In the genomic region with DNA sequence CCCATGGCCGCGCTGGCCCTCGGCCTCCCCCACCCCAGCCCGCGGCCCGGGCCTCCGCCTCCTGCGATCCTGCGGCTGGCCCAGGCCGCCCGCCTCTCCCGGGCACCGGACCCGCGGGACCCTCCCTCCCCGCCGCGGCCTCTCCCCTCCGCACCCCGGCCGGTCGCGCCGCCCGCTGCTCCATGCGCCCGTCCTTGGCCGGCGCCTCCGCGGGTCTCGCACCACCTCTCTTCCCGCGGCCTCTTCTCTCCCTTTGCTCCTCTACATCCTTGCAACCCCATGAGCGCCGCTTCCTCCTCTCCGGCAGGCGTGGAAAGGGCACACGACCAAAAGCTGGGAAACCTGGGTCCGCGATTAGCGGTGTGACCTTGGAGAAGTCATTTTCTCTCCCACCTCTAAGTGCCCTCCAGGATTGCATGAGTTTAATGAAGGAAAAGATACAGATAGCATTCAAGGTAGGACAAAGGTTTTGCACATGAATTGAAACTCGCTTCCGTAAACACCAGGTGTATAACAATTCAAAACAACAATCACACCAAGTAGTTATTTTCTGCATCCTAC, we compare ENCODE assay signal across 8 cellular contexts. TPM values are rescaled to one million over a fixed set of nuclear protein-coding genes. Genes with fewer than 3 reads are reported as not detected.
A peak's percentile ranks its signal among the peaks of the same experiment; 100 is the strongest.
DNase-seq lines count a peak whose midpoint lies in the region; ATAC-seq, FAIRE-seq and TF ChIP-seq lines count a peak whose summit lies in the region.

No MANE protein-coding gene starts in this region.

- ATAC-seq in GM21717 (IDR thresholded peaks at IDR 0.05; ENCODE audit: unreplicated experiment): peak; percentile 23

- in situ Hi-C loops in mammary epithelial cell (cut with MboI; ENCODE audit: low sequenced_read_pairs in 2 of 2): no loop called here

- POLR2A ChIA-PET in SK-N-SH (lab: Yijun Ruan, JAX): no interaction called here

- FAIRE-seq in kidney (lab: Jason Lieb, UNC): no peak

- CTCF ChIA-PET in SK-N-SH (lab: Yijun Ruan, JAX) (interaction anchor here (1.0 to 1.6 kb wide), 5 partner anchors 14 to 406 kb away, joined by 3 to 5 read pairs (median 3); no protein-coding TSS in a partner anchor), mammary epithelial cell (lab: Charles Lee; ENCODE audit: low non-redundant PET) (no interaction called here)

- H3K4me3 ChIP-seq in KMS-11 (IDR thresholded peaks at IDR 0.05; ENCODE audit: insufficient read depth, low read depth, low read length) (no peak overlapping the region), SK-N-SH (ENCODE audit: low read depth in 2 of 2, low read length in 1 of 2) (peak overlapping the region; percentile 72 to 73), mammary epithelial cell (replicated peaks in 1 of 3; ENCODE audit: insufficient read depth in 1 of 3, low read depth in 2 of 3, low read length in 3 of 3) (peak overlapping the region; percentile 23 to 90 (median 79)), kidney (ENCODE audit: low read length in 2 of 2) (peak overlapping the region; percentile 60 to 66)

- H3K27ac ChIP-seq in KMS-11 (no peak overlapping the region), SK-N-SH (ENCODE audit: low read depth in 2 of 2, low read length in 1 of 2) (peak overlapping the region; percentile 40 to 41; a peak in 3 of 4 replicates), mammary epithelial cell (ENCODE audit: insufficient read depth, low read depth, low read length) (no peak overlapping the region), kidney (ENCODE audit: low read depth in 2 of 2, low read length in 2 of 2) (no peak overlapping the region)

- dilution Hi-C loops in mammary epithelial cell (cut with HindIII; ENCODE audit: low sequenced_read_pairs): no loop called here

- H3K4me1 ChIP-seq in KMS-11 (ENCODE audit: low read depth, poor library complexity, severe bottlenecking) (peaks cover 18% of the 10 kb centered on the region), SK-N-SH (ENCODE audit: control insufficient read depth in 1 of 2, insufficient read depth in 2 of 2, low read depth in 1 of 2, low read length in 1 of 2) (peaks cover 0 to 6% of the 10 kb centered on the region in 2 experiments; a peak in 2 of 4 replicates), mammary epithelial cell (ENCODE audit: insufficient read depth, low read length) (peaks cover 10% of the 10 kb centered on the region), kidney (ENCODE audit: control insufficient read depth in 1 of 2, insufficient read depth in 1 of 2, low read depth in 1 of 2, low read length in 2 of 2) (peaks cover 0 to 7% of the 10 kb centered on the region in 2 donors)

- TF ChIP-seq EP300 in SK-N-SH (IDR thresholded peaks at IDR 0.05; ENCODE audit: borderline replicate concordance in 1 of 2, low read depth in 1 of 2, low read length in 1 of 2): no peak

- H3K79me2 ChIP-seq in KMS-11 (ENCODE audit: insufficient read depth, low read depth) (peaks cover 36% of the 10 kb centered on the region), SK-N-SH (ENCODE audit: insufficient read depth) (peaks cover 39% of the 10 kb centered on the region), mammary epithelial cell (ENCODE audit: insufficient read depth, low read length) (peaks cover 39% of the 10 kb centered on the region)

- peak overlapping the region; percentile 96 for H2AFZ ChIP-seq in KMS-11 (ENCODE audit: low read depth)
- peak overlapping the region; percentile 80 for H2AFZ ChIP-seq in SK-N-SH (ENCODE audit: low read depth)
- peak overlapping the region; percentile 88 for H2AFZ ChIP-seq in mammary epithelial cell (ENCODE audit: low read depth, low read length)

- peak overlapping the region; percentile 57 for H3K4me2 ChIP-seq in KMS-11
- H3K4me2 ChIP-seq in SK-N-SH: peak overlapping the region; percentile 63
- H3K4me2 ChIP-seq in mammary epithelial cell (ENCODE audit: insufficient read depth, low read depth, low read length): peak overlapping the region; percentile 74

- H3K9ac ChIP-seq in KMS-11 (no peak overlapping the region), SK-N-SH (peak overlapping the region; percentile 70; the same call in 1 of the 2 replicates), mammary epithelial cell (ENCODE audit: insufficient read depth, low read length) (peak overlapping the region; percentile 15), kidney (ENCODE audit: low read length in 2 of 2) (no peak overlapping the region)

- WGBS in SK-N-SH (ENCODE audit: low lambda C conversion rate): 6% methylated on average over 31 of the region's 44 CpGs
- 24% methylated on average over 10 of the region's 44 CpGs for WGBS in mammary epithelial cell (ENCODE audit: low coverage, missing lambda C conversion rate)

- H3K27me3 ChIP-seq in KMS-11 (ENCODE audit: insufficient read depth, low read depth) (no peaks in the 10 kb centered on the region), SK-N-SH (ENCODE audit: insufficient read depth) (no peaks in the 10 kb centered on the region), mammary epithelial cell (ENCODE audit: insufficient read depth, low read length) (no peaks in the 10 kb centered on the region)

- peaks cover 15% of the 10 kb centered on the region for H3F3A ChIP-seq in SK-N-SH (replicated peaks; ENCODE audit: insufficient read depth)

- no peaks in the 10 kb centered on the region for H4K20me1 ChIP-seq in KMS-11 (ENCODE audit: insufficient read depth)
- H4K20me1 ChIP-seq in SK-N-SH (ENCODE audit: insufficient read depth): peaks cover 34% of the 10 kb centered on the region
- H4K20me1 ChIP-seq in mammary epithelial cell (ENCODE audit: insufficient read depth, low read length): no peaks in the 10 kb centered on the region

- no peaks in the 10 kb centered on the region for H3K36me3 ChIP-seq in KMS-11 (ENCODE audit: insufficient read depth)
- peaks cover 0 to 8% of the 10 kb centered on the region in 2 experiments for H3K36me3 ChIP-seq in SK-N-SH (replicated peaks in 1 of 2; ENCODE audit: control insufficient read depth in 1 of 2, insufficient read depth in 2 of 2, low read length in 1 of 2)
- H3K36me3 ChIP-seq in mammary epithelial cell (ENCODE audit: insufficient read depth, low read length): no peaks in the 10 kb centered on the region
- no peaks in the 10 kb centered on the region for H3K36me3 ChIP-seq in kidney (ENCODE audit: control insufficient read depth in 1 of 2, insufficient read depth in 2 of 2, low read length in 2 of 2)

- TF ChIP-seq CTCF in KMS-11 (conservative IDR thresholded peaks at IDR 0.05; ENCODE audit: low read depth, low read length) (no peak), SK-N-SH (IDR thresholded peaks at IDR 0.05) (peak; percentile 21; the same call in 1 of the 2 replicates), mammary epithelial cell (conservative IDR thresholded peaks at IDR 0.05 in 1 of 2, IDR thresholded peaks at IDR 0.05 in 1 of 2; ENCODE audit: extremely low read depth in 1 of 2, insufficient read depth in 1 of 2, low read depth in 1 of 2, low read length in 2 of 2) (no peak), kidney (IDR thresholded peaks at IDR 0.05; ENCODE audit: borderline replicate concordance, extremely low read depth, insufficient read depth) (no peak)

- DNase-seq in DMS53 treated with DMSO at 0.1 percent for 48 hours (lab: John Stamatoyannopoulos, UW; ENCODE audit: unreplicated experiment) (peak; percentile 65), SK-N-SH (no peak), mammary epithelial cell (peak; percentile 50), kidney (peak; percentile 83), smooth muscle cell of the brain vasculature (ENCODE audit: low read depth, low spot score) (peak; percentile 24), NCI-H2029 (lab: John Stamatoyannopoulos, UW) (no peak)

- H3K9me3 ChIP-seq in SK-N-SH: no peaks in the 10 kb centered on the region
- no peaks in the 10 kb centered on the region for H3K9me3 ChIP-seq in mammary epithelial cell (replicated peaks; ENCODE audit: insufficient read depth, low read length)
- no peaks in the 10 kb centered on the region for H3K9me3 ChIP-seq in kidney (ENCODE audit: control insufficient read depth in 1 of 2, low read length in 2 of 2)

- BruUV-seq in mammary epithelial cell (replicated peaks; lab: Mats Ljungman, UMichigan): no TSS peak

- no peak for TF ChIP-seq RAD21 in SK-N-SH (IDR thresholded peaks at IDR 0.05; ENCODE audit: low read length)

- H3K9me2 ChIP-seq in SK-N-SH: no peaks in the 10 kb centered on the region

- intact Hi-C loops in mammary epithelial cell (cut with micrococcal nuclease): no loop called here
- intact Hi-C loops in kidney (cut with DNase I): no loop called here

TF ChIP-seq in SK-N-SH, 30 proteins besides CTCF, POLR2A, EP300 and RAD21 (continues in another document):
- no peak for TF ChIP-seq NFIC (IDR thresholded peaks at IDR 0.05; ENCODE audit: borderline replicate concordance)
- TF ChIP-seq, protein P1, sequence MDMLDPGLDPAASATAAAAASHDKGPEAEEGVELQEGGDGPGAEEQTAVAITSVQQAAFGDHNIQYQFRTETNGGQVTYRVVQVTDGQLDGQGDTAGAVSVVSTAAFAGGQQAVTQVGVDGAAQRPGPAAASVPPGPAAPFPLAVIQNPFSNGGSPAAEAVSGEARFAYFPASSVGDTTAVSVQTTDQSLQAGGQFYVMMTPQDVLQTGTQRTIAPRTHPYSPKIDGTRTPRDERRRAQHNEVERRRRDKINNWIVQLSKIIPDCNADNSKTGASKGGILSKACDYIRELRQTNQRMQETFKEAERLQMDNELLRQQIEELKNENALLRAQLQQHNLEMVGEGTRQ (IDR thresholded peaks at IDR 0.05; ENCODE audit: borderline replicate concordance, low read depth, low read length): no peak
- TF ChIP-seq, protein P2, sequence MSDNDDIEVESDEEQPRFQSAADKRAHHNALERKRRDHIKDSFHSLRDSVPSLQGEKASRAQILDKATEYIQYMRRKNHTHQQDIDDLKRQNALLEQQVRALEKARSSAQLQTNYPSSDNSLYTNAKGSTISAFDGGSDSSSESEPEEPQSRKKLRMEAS (IDR thresholded peaks at IDR 0.05; ENCODE audit: low read depth): peak; percentile 49
- TF ChIP-seq JUND (IDR thresholded peaks at IDR 0.05): no peak
- peak; percentile 28; the same call in 1 of the 2 replicates for TF ChIP-seq POLR2AphosphoS5 (IDR thresholded peaks at IDR 0.05; ENCODE audit: low read depth, low read length)
- TF ChIP-seq TAF1 (IDR thresholded peaks at IDR 0.05; ENCODE audit: borderline replicate concordance, low read depth, low read length): peak; percentile 58; the same call in 1 of the 2 replicates

RNA-seq across cellular contexts. Expression of a gene that starts 0.4 kb away (rescaled TPM):
- 15.4 and 17.3 TPM in 2 replicates for polyA plus RNA-seq in SK-N-SH (2012; rRNA removed)
- polyA plus RNA-seq in SK-N-SH (2012; cell fraction: cytosol; rRNA removed): 20.2 and 23.7 TPM in 2 replicates
- polyA plus RNA-seq in SK-N-SH (2012; cell fraction: nucleus; rRNA removed): 23.0 and 33.9 TPM in 2 replicates
- total RNA-seq in mammary epithelial cell: 10 to 100 TPM; 73.1 to 96.4 TPM
- 17.1 TPM for polyA plus RNA-seq in mammary epithelial cell
- 43.8 TPM for polyA minus RNA-seq in mammary epithelial cell
- total RNA-seq in kidney: 43.1 TPM
- polyA plus RNA-seq in kidney (ENCODE audit: insufficient read depth, low read depth, low replicate concordance): 9.9 TPM

Comparison
In these comparisons a context has a peak if more than half of its experiments do, and no peak if none do; other contexts are left out.
1. DNase-seq: peak in DMS53 treated with DMSO at 0.1 percent for 48 hours (single experiment), mammary epithelial cell (single experiment), kidney (single experiment) and smooth muscle cell of the brain vasculature (single experiment); none in SK-N-SH (single experiment) and NCI-H2029 (single experiment).
2. H3K27ac ChIP-seq: peak in SK-N-SH (2 of 2); none in KMS-11 (single experiment), mammary epithelial cell (single experiment) and kidney (0 of 2).
3. H3K9ac ChIP-seq: peak in SK-N-SH (single experiment) and mammary epithelial cell (single experiment); none in KMS-11 (single experiment) and kidney (0 of 2).
4. Peak in every context shown above with its lines, with median percentiles within 50 percentile points of each other: H2AFZ ChIP-seq and H3K4me2 ChIP-seq.